In the genomic region with DNA sequence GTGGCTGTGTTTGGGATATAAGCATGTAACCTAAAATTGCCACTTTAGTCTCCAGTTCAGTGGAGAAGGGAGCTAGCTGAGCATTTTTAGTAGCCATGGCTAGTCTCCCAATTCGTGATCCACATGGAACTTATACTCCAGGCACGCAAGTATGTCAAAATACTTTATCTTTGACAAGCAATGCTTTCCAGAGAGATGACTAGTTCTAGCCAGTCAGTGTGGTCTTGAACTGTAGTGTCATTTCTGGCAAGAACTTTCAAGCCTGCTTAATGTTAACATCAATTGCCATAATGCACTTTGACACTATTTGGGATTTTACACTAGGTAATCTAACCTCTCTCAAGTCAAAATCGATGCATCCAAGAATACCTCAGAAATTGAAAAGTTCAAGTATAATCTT, we compare ENCODE assay signal across 1 cellular context.
TF ChIP-seq lines count a peak whose summit lies in the region.

No MANE protein-coding gene starts in this region.

TF ChIP-seq in SK-N-SH, 30 proteins besides CTCF, POLR2A, EP300 and RAD21 (continued from another document):
- TF ChIP-seq JUND (IDR thresholded peaks at IDR 0.05), result peak; percentile 100
- TF ChIP-seq USF1 (IDR thresholded peaks at IDR 0.05; ENCODE audit: borderline replicate concordance, low read depth), result no peak
- TF ChIP-seq MAX (IDR thresholded peaks at IDR 0.05; ENCODE audit: low read depth), result peak; percentile 81
- peak; percentile 90 for TF ChIP-seq FOSL2 (IDR thresholded peaks at IDR 0.05; ENCODE audit: borderline replicate concordance, low read depth)
- peak; percentile 100 for TF ChIP-seq TCF12 (IDR thresholded peaks at IDR 0.05)
- TF ChIP-seq FOXM1 (IDR thresholded peaks at IDR 0.05; ENCODE audit: low read depth), result peak; percentile 97
- 0 out of 2 replicates have a peak, but pooled peaks have one; percentile 17 for TF ChIP-seq RCOR1 (IDR thresholded peaks at IDR 0.05; ENCODE audit: low read length)
- TF ChIP-seq NFIC (IDR thresholded peaks at IDR 0.05; ENCODE audit: borderline replicate concordance), result peak; percentile 100
- TF ChIP-seq EZH2phosphoT487 (IDR thresholded peaks at IDR 0.05; ENCODE audit: borderline replicate concordance, low read depth), result no peak
- TF ChIP-seq SMC3 (IDR thresholded peaks at IDR 0.05; ENCODE audit: low read depth, low read length), result no peak
- TF ChIP-seq RXRA (IDR thresholded peaks at IDR 0.05; ENCODE audit: borderline replicate concordance, low read depth), result peak; percentile 93
- TF ChIP-seq GABPA (IDR thresholded peaks at IDR 0.05; ENCODE audit: low read depth), result 0 out of 2 replicates have a peak, but pooled peaks have one; percentile 25
- TF ChIP-seq ZBTB33 (IDR thresholded peaks at IDR 0.05; ENCODE audit: borderline replicate concordance, low read depth), result peak; percentile 89
- no peak for TF ChIP-seq RFX5 (IDR thresholded peaks at IDR 0.05; ENCODE audit: low read length)
- peak; percentile 97 for TF ChIP-seq SIN3A (IDR thresholded peaks at IDR 0.05; ENCODE audit: borderline replicate concordance, low read depth, low read length)
- TF ChIP-seq CHD2 (IDR thresholded peaks at IDR 0.05; ENCODE audit: low read length, partially characterized antibody), result no peak
- peak; percentile 74 for TF ChIP-seq YY1 (IDR thresholded peaks at IDR 0.05; ENCODE audit: low read depth)
- TF ChIP-seq PBX3 (IDR thresholded peaks at IDR 0.05), result peak; percentile 100
- peak; percentile 100 for TF ChIP-seq TEAD4 (IDR thresholded peaks at IDR 0.05; ENCODE audit: borderline replicate concordance, insufficient read depth)
- TF ChIP-seq POLR2AphosphoS5 (IDR thresholded peaks at IDR 0.05; ENCODE audit: low read depth, low read length), result peak; percentile 99
